8 cellular contexts compared by ENCODE assay signal in genomic region chr5:141521244-141521781, GRCh38. TPM values are rescaled to one million over a fixed set of nuclear protein-coding genes. Genes with fewer than 3 reads are reported as not detected.
A peak's percentile ranks its signal among the peaks of the same experiment; 100 is the strongest.
DNase-seq lines count a peak whose midpoint lies in the region; ATAC-seq and TF ChIP-seq lines count a peak whose summit lies in the region.

No MANE protein-coding gene starts in this region.

- H3K27ac Mint-ChIP-seq in activated CD8-positive, alpha-beta memory T cell treated with anti-CD3 and anti-CD28 coated beads, Interleukin-2, amount 10 ng/mL, durations not matched to agents 7 days and 5 days, result peak overlapping the region; percentile 9

- TF ChIP-seq CTCF in SU-DHL-6 (IDR thresholded peaks at IDR 0.05; ENCODE audit: insufficient read depth, low read length, poor library complexity, severe bottlenecking), result no peak

- peak overlapping the region; percentile 99 for H3K27ac ChIP-seq in SU-DHL-6 (ENCODE audit: low read depth, low read length)

- H3K9ac ChIP-seq in SU-DHL-6 (ENCODE audit: low read length), result no peak overlapping the region

- H3K27me3 Mint-ChIP-seq in activated CD8-positive, alpha-beta memory T cell treated with anti-CD3 and anti-CD28 coated beads, Interleukin-2, amount 10 ng/mL, durations not matched to agents 7 days and 5 days, result no peaks in the 10 kb centered on the region

- DNase-seq in activated CD8-positive, alpha-beta memory T cell treated with anti-CD3 and anti-CD28 coated beads, Interleukin-2, amount 10 ng/mL, durations not matched to agents 7 days and 5 days, result no peak
- DNase-seq in activated CD8-positive, alpha-beta memory T cell treated with anti-CD3 and anti-CD28 coated beads, Interleukin-2, amount 50 U/mL, for 4 hours, result no peak
- DNase-seq in fibroblast of peridontal ligament (ENCODE audit: extremely low read depth) (peak; percentile 100), nucleus accumbens (lab: John Stamatoyannopoulos, UW) (peak in 38 of 56 donors; percentile 12 to 84 (median 44)), COR-L47 (lab: John Stamatoyannopoulos, UW) (no peak), NAMALWA (ENCODE audit: low spot score) (no peak)
- DNase-seq in stimulated activated naive CD4-positive, alpha-beta T cell (lab: John Stamatoyannopoulos, UW), result no peak

- H3K79me2 ChIP-seq in SU-DHL-6 (ENCODE audit: insufficient read depth, low read length), result peaks cover 32% of the 10 kb centered on the region

- H3F3A ChIP-seq in SU-DHL-6 (ENCODE audit: insufficient read depth), result peaks cover 54% of the 10 kb centered on the region

- peak; percentile 52 for ATAC-seq in activated CD8-positive, alpha-beta memory T cell treated with anti-CD3 and anti-CD28 coated beads, Interleukin-2, amount 10 ng/mL, durations not matched to agents 7 days and 5 days

- peaks cover 28% of the 10 kb centered on the region for H3K4me1 Mint-ChIP-seq in activated CD8-positive, alpha-beta memory T cell treated with anti-CD3 and anti-CD28 coated beads, Interleukin-2, amount 10 ng/mL, durations not matched to agents 7 days and 5 days

- H3K36me3 ChIP-seq in SU-DHL-6 (ENCODE audit: low read length), result peaks cover 36% of the 10 kb centered on the region

- CTCF ChIA-PET in activated CD8-positive, alpha-beta memory T cell treated with anti-CD3 and anti-CD28 coated beads, Interleukin-2, amount 10 ng/mL, durations not matched to agents 7 days and 5 days (lab: Charles Lee), result interaction anchor here (0.8 to 4.7 kb wide), 12 partner anchors 8 to 298 kb away, joined by 3 to 58 read pairs (median 4); partner anchors contain the start of genes PCDHB14, PCDHGA10, PCDHGA11 and PCDHGA12

- no peaks in the 10 kb centered on the region for H4K20me1 ChIP-seq in SU-DHL-6 (ENCODE audit: low read depth, low read length)

- no peaks in the 10 kb centered on the region for H3K27me3 ChIP-seq in SU-DHL-6 (ENCODE audit: low read length)

- no peak overlapping the region for H2AFZ ChIP-seq in SU-DHL-6 (ENCODE audit: low read depth, low read length, severe bottlenecking)

- H3K9me3 Mint-ChIP-seq in activated CD8-positive, alpha-beta memory T cell treated with anti-CD3 and anti-CD28 coated beads, Interleukin-2, amount 10 ng/mL, durations not matched to agents 7 days and 5 days (ENCODE audit: low read depth), result no peaks in the 10 kb centered on the region

- H3K9me3 ChIP-seq in SU-DHL-6 (ENCODE audit: insufficient read depth, low read length), result no peaks in the 10 kb centered on the region

- H3K9me2 ChIP-seq in SU-DHL-6 (replicated peaks; ENCODE audit: insufficient read depth, low read length), result no peaks in the 10 kb centered on the region

- no peak overlapping the region for H3K4me3 Mint-ChIP-seq in activated CD8-positive, alpha-beta memory T cell treated with anti-CD3 and anti-CD28 coated beads, Interleukin-2, amount 10 ng/mL, durations not matched to agents 7 days and 5 days

- H3K4me3 ChIP-seq in SU-DHL-6 (ENCODE audit: insufficient read depth, low read length, poor library complexity, severe bottlenecking), result no peak overlapping the region

- H3K4me2 ChIP-seq in SU-DHL-6 (ENCODE audit: low read depth, low read length, poor library complexity, severe bottlenecking), result no peak overlapping the region

- H3K36me3 Mint-ChIP-seq in activated CD8-positive, alpha-beta memory T cell treated with anti-CD3 and anti-CD28 coated beads, Interleukin-2, amount 10 ng/mL, durations not matched to agents 7 days and 5 days, result peaks cover 89% of the 10 kb centered on the region

RNA-seq across cellular contexts. Expression of gene PCDHGC5, which starts 32.4 kb away (rescaled TPM):
- not detected for total RNA-seq in activated CD8-positive, alpha-beta memory T cell treated with anti-CD3 and anti-CD28 coated beads, Interleukin-2, amount 10 ng/mL, durations not matched to agents 7 days and 5 days

RNA-seq across cellular contexts. Expression of gene PCDHGC4, which starts 36.5 kb away (rescaled TPM):
- not detected for total RNA-seq in activated CD8-positive, alpha-beta memory T cell treated with anti-CD3 and anti-CD28 coated beads, Interleukin-2, amount 10 ng/mL, durations not matched to agents 7 days and 5 days

RNA-seq across cellular contexts. Expression of gene PCDHGC3, which starts 45.5 kb away (rescaled TPM):
- total RNA-seq in activated CD8-positive, alpha-beta memory T cell treated with anti-CD3 and anti-CD28 coated beads, Interleukin-2, amount 10 ng/mL, durations not matched to agents 7 days and 5 days, result not detected

Comparison
In these comparisons a context has a peak if more than half of its experiments do, and no peak if none do; other contexts are left out.
1. DNase-seq: peak in fibroblast of peridontal ligament (single experiment) and nucleus accumbens (38 of 56); none in activated CD8-positive, alpha-beta memory T cell treated with anti-CD3 and anti-CD28 coated beads, Interleukin-2, amount 10 ng/mL, durations not matched to agents 7 days and 5 days (single experiment), activated CD8-positive, alpha-beta memory T cell treated with anti-CD3 and anti-CD28 coated beads, Interleukin-2, amount 50 U/mL, for 4 hours (single experiment), COR-L47 (single experiment), NAMALWA (single experiment) and stimulated activated naive CD4-positive, alpha-beta T cell (0 of 6).